ENCODE assay signal across 1 cellular context in genomic region chr3:94083261-94083660, GRCh38.
TF ChIP-seq lines count a peak whose summit lies in the region.

No MANE protein-coding gene starts in this region.

TF ChIP-seq in GM23338, 12 proteins besides CTCF, POLR2A, EP300 and RAD21:
- TF ChIP-seq CREB1 (CRISPR knock-in tag; IDR thresholded peaks at IDR 0.05; ENCODE audit: low read depth) (no peak), ZNF331 (CRISPR knock-in tag; IDR thresholded peaks at IDR 0.05; ENCODE audit: low read depth) (no peak), EZH2phosphoT487 (IDR thresholded peaks at IDR 0.05; ENCODE audit: unreplicated experiment) (no peak), JUNB (IDR thresholded peaks at IDR 0.05; ENCODE audit: unreplicated experiment) (no peak), ZNF114 (CRISPR knock-in tag; IDR thresholded peaks at IDR 0.05) (no peak), NANOG (IDR thresholded peaks at IDR 0.05; ENCODE audit: borderline replicate concordance) (no peak)
- TF ChIP-seq, protein P1, sequence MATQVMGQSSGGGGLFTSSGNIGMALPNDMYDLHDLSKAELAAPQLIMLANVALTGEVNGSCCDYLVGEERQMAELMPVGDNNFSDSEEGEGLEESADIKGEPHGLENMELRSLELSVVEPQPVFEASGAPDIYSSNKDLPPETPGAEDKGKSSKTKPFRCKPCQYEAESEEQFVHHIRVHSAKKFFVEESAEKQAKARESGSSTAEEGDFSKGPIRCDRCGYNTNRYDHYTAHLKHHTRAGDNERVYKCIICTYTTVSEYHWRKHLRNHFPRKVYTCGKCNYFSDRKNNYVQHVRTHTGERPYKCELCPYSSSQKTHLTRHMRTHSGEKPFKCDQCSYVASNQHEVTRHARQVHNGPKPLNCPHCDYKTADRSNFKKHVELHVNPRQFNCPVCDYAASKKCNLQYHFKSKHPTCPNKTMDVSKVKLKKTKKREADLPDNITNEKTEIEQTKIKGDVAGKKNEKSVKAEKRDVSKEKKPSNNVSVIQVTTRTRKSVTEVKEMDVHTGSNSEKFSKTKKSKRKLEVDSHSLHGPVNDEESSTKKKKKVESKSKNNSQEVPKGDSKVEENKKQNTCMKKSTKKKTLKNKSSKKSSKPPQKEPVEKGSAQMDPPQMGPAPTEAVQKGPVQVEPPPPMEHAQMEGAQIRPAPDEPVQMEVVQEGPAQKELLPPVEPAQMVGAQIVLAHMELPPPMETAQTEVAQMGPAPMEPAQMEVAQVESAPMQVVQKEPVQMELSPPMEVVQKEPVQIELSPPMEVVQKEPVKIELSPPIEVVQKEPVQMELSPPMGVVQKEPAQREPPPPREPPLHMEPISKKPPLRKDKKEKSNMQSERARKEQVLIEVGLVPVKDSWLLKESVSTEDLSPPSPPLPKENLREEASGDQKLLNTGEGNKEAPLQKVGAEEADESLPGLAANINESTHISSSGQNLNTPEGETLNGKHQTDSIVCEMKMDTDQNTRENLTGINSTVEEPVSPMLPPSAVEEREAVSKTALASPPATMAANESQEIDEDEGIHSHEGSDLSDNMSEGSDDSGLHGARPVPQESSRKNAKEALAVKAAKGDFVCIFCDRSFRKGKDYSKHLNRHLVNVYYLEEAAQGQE (IDR thresholded peaks at IDR 0.05; ENCODE audit: unreplicated experiment), result no peak
- TF ChIP-seq, protein P2, sequence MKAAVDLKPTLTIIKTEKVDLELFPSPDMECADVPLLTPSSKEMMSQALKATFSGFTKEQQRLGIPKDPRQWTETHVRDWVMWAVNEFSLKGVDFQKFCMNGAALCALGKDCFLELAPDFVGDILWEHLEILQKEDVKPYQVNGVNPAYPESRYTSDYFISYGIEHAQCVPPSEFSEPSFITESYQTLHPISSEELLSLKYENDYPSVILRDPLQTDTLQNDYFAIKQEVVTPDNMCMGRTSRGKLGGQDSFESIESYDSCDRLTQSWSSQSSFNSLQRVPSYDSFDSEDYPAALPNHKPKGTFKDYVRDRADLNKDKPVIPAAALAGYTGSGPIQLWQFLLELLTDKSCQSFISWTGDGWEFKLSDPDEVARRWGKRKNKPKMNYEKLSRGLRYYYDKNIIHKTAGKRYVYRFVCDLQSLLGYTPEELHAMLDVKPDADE (IDR thresholded peaks at IDR 0.05), result no peak
